ENCODE assay signal across 11 cellular contexts in genomic region chr3:160395297-160395696, GRCh38. TPM values are rescaled to one million over a fixed set of nuclear protein-coding genes. Genes with fewer than 3 reads are reported as not detected.
DNase-seq lines count a peak whose midpoint lies in the region; ATAC-seq, FAIRE-seq and TF ChIP-seq lines count a peak whose summit lies in the region.
"Had no signal": no experiment of that assay in that cellular context is flagged by ENCODE, and none has a peak within 500 bp of the region (broad histone marks: within the 10 kb centered on the region; RNA-seq: fewer than 3 reads in every experiment).

No MANE protein-coding gene starts in this region.

- no peak overlapping the region for H3K4me3 Mint-ChIP-seq in immature natural killer cell

- H2AFZ ChIP-seq in Karpas-422 (ENCODE audit: low read length) (no peak overlapping the region), PC-9 (no peak overlapping the region)

- H3K9me3 Mint-ChIP-seq in immature natural killer cell, result no peaks in the 10 kb centered on the region

- H3K4me1 ChIP-seq in Karpas-422 (ENCODE audit: low read length) (peaks cover 39% of the 10 kb centered on the region), PC-9 (replicated peaks; ENCODE audit: insufficient read depth) (peaks cover 7% of the 10 kb centered on the region), small intestine (ENCODE audit: control insufficient read depth in 2 of 2, insufficient read depth in 1 of 2, low read depth in 1 of 2, low read length in 1 of 2) (peaks cover 0 to 2% of the 10 kb centered on the region in 2 donors)
- H3K4me1 ChIP-seq: testis had no signal

- H3K79me2 ChIP-seq in Karpas-422 (ENCODE audit: low read length) (peaks cover 93% of the 10 kb centered on the region), PC-9 (ENCODE audit: low read depth) (peaks cover 43% of the 10 kb centered on the region)

- H3K4me2 ChIP-seq in Karpas-422 (ENCODE audit: low read depth, low read length, poor library complexity, severe bottlenecking) (peak overlapping the region; percentile 6), PC-9 (no peak overlapping the region)

- 0 out of 2 replicates have a peak, but pooled peaks cover 8% of the 10 kb centered on the region for H3K36me3 ChIP-seq in Karpas-422 (ENCODE audit: insufficient read depth, low read length)
- H3K36me3 ChIP-seq in WERI-Rb-1, result peaks cover 8% of the 10 kb centered on the region
- no peaks in the 10 kb centered on the region for H3K36me3 ChIP-seq in PC-9 (ENCODE audit: low read depth)
- no peaks in the 10 kb centered on the region for H3K36me3 ChIP-seq in small intestine (ENCODE audit: control insufficient read depth in 2 of 2, insufficient read depth in 2 of 2, low read length in 2 of 2)

- H4K20me1 ChIP-seq in Karpas-422 (ENCODE audit: insufficient read depth, low read depth, low read length), result peaks cover 5% of the 10 kb centered on the region; the same call in 1 of the 2 replicates
- no peaks in the 10 kb centered on the region for H4K20me1 ChIP-seq in PC-9 (ENCODE audit: insufficient read depth)

- H3F3A ChIP-seq in PC-9 (ENCODE audit: insufficient read depth, low read depth), result peaks cover 5% of the 10 kb centered on the region; the same call in 1 of the 2 replicates

- DNase-seq in DMS 273 treated with DMSO at 0.1 percent for 48 hours (lab: John Stamatoyannopoulos, UW) (peak; percentile 68), Karpas-422 (no peak), WERI-Rb-1 (peak; percentile 34), islet precursor cell (peak; percentile 55), PC-9 (no peak), small intestine (no peak), immature natural killer cell (no peak)
- DNase-seq: NCI-H2107, SIG-M5, testis had no signal

- no peak for TF ChIP-seq CTCF in WERI-Rb-1 (IDR thresholded peaks at IDR 0.05; ENCODE audit: low read depth, low read length)
- TF ChIP-seq CTCF in PC-9 (conservative IDR thresholded peaks at IDR 0.05), result no peak

- BruUV-seq in PC-9 (replicated peaks; lab: Mats Ljungman, UMichigan), result no TSS peak

- CTCF ChIA-PET in PC-9 (lab: Charles Lee), result interaction anchor here (0.6 kb wide), 1 partner anchor 363 kb away, joined by 4 read pairs; no protein-coding TSS in a partner anchor

- H3K27ac Mint-ChIP-seq in immature natural killer cell, result no peak overlapping the region

- FAIRE-seq in small intestine (lab: Jason Lieb, UNC), result no peak

- POLR2A ChIA-PET in PC-9 (lab: Charles Lee; ENCODE audit: unreplicated experiment), result interaction anchor here (0.6 kb wide), 2 partner anchors 39 to 170 kb away, joined by 4 to 14 read pairs; partner anchors contain the start of gene KPNA4

- H3K9me3 ChIP-seq in Karpas-422 (ENCODE audit: low read length), result no peaks in the 10 kb centered on the region
- H3K9me3 ChIP-seq in WERI-Rb-1 (ENCODE audit: severe bottlenecking), result no peaks in the 10 kb centered on the region
- H3K9me3 ChIP-seq in PC-9 (ENCODE audit: insufficient read depth, low read depth), result no peaks in the 10 kb centered on the region
- no peaks in the 10 kb centered on the region for H3K9me3 ChIP-seq in small intestine (ENCODE audit: control insufficient read depth, low read depth)
- H3K9me3 ChIP-seq: testis had no signal

- peaks cover 0 to 4% (median 4%) of the 10 kb centered on the region in 3 donors for H3K36me3 Mint-ChIP-seq in immature natural killer cell

- intact Hi-C loops in PC-9 (cut with micrococcal nuclease; ENCODE audit: unreplicated experiment), result loop anchor here (5.0 kb wide), 2 partner anchors 282 to 978 kb away; partner anchors contain the start of gene ARL14

- H3K27me3 ChIP-seq in Karpas-422 (ENCODE audit: low read length) (no peaks in the 10 kb centered on the region), WERI-Rb-1 (ENCODE audit: insufficient read depth, low read depth, severe bottlenecking) (no peaks in the 10 kb centered on the region), PC-9 (ENCODE audit: insufficient read depth, low read depth) (no peaks in the 10 kb centered on the region), small intestine (ENCODE audit: control insufficient read depth in 2 of 2, insufficient read depth in 2 of 2, low read length in 2 of 2) (no peaks in the 10 kb centered on the region)
- H3K27me3 ChIP-seq: testis had no signal

- H3K27ac ChIP-seq in Karpas-422 (ENCODE audit: low read length) (no peak overlapping the region), WERI-Rb-1 (peak overlapping the region; percentile 75), PC-9 (no peak overlapping the region), small intestine (ENCODE audit: low read depth in 1 of 2, low read length in 1 of 2) (no peak overlapping the region)
- H3K27ac ChIP-seq: testis had no signal

- H3K4me3 ChIP-seq in Karpas-422 (ENCODE audit: low read length) (no peak overlapping the region), WERI-Rb-1 (ENCODE audit: low read depth, low read length) (no peak overlapping the region), PC-9 (no peak overlapping the region), small intestine (ENCODE audit: low read depth in 1 of 2, low read length in 2 of 2) (no peak overlapping the region)
- H3K4me3 ChIP-seq: testis had no signal

- peaks cover 16 to 18% of the 10 kb centered on the region in 2 donors for H3K4me1 Mint-ChIP-seq in immature natural killer cell

- ATAC-seq in GM21528 (IDR thresholded peaks at IDR 0.05; ENCODE audit: low FRiP score, unreplicated experiment), result no peak

- H3K9me2 ChIP-seq in Karpas-422 (replicated peaks; ENCODE audit: insufficient read depth, low read length) (no peaks in the 10 kb centered on the region), PC-9 (ENCODE audit: insufficient read depth) (no peaks in the 10 kb centered on the region)

- no peak overlapping the region for H3K9ac ChIP-seq in Karpas-422 (ENCODE audit: low read length)

- H3K27me3 Mint-ChIP-seq in immature natural killer cell (ENCODE audit: low read depth in 3 of 3), result peaks cover 13 to 16% (median 14%) of the 10 kb centered on the region in 3 donors

RNA-seq across cellular contexts. Expression of gene IFT80, which starts 3.7 kb away (rescaled TPM):
- 40.7 and 44.8 TPM in 2 replicates for total RNA-seq in Karpas-422 (2014; rRNA removed; shearing (Covaris generic); ENCODE audit: low replicate concordance)
- total RNA-seq in PC-9 (2021), result 47.9 and 59.4 TPM in 2 replicates
- polyA plus RNA-seq in small intestine (1 to 10 TPM; 3.8 to 7.7 (median 4.9) TPM), immature natural killer cell (1 to 10 TPM in 2 of 3 donors, under 1 TPM in 1; 0.90 to 6.3 (median 2.9) TPM)

RNA-seq across cellular contexts. Expression of gene SMC4, which starts 4.2 kb away (rescaled TPM):
- 99.1 and 173 TPM in 2 replicates for total RNA-seq in Karpas-422 (2014; rRNA removed; shearing (Covaris generic); ENCODE audit: low replicate concordance)
- 138 and 181 TPM in 2 replicates for total RNA-seq in PC-9 (2021)
- polyA plus RNA-seq in small intestine (10 to 100 TPM; 17.0 to 31.7 (median 19.7) TPM), immature natural killer cell (10 to 100 TPM; 11.3 to 77.2 (median 31.6) TPM)

RNA-seq across cellular contexts. Expression of gene TRIM59, which starts 54.3 kb away (rescaled TPM):
- total RNA-seq in Karpas-422 (2014; rRNA removed; shearing (Covaris generic); ENCODE audit: low replicate concordance), result 7.0 and 39.3 TPM in 2 replicates
- total RNA-seq in PC-9 (2021), result 14.4 and 23.3 TPM in 2 replicates
- polyA plus RNA-seq in small intestine, result 1 to 10 TPM in 1 of 3 donors, under 1 TPM in 2; 0.54 to 5.7 (median 0.67) TPM
- 10 to 100 TPM; 13.1 to 22.6 (median 14.5) TPM for polyA plus RNA-seq in immature natural killer cell

Comparison
In these comparisons a context has a peak if more than half of its experiments do, and no peak if none do; other contexts are left out.
1. DNase-seq: peak in DMS 273 treated with DMSO at 0.1 percent for 48 hours (single experiment), WERI-Rb-1 (single experiment) and islet precursor cell (single experiment); none in Karpas-422 (single experiment), PC-9 (0 of 2), small intestine (single experiment) and immature natural killer cell (0 of 3).